ENCODE assay signal across 20 cellular contexts in genomic region chr12:131045705-131046460, GRCh38.
DNase-seq lines count a peak whose midpoint lies in the region; FAIRE-seq and TF ChIP-seq lines count a peak whose summit lies in the region.
"Had no signal": no experiment of that assay in that cellular context is flagged by ENCODE, and none has a peak within 500 bp of the region (broad histone marks: within the 10 kb centered on the region; RNA-seq: fewer than 3 reads in every experiment).

No MANE protein-coding gene starts in this region.

- no peak overlapping the region for H2BK5ac ChIP-seq in trophoblast cell (ENCODE audit: low read depth, low read length, poor library complexity)

- DNase-seq in HEK293T (ENCODE audit: extremely low spot score) = no peak
- DNase-seq in kidney = peak; percentile 30
- DNase-seq in trophoblast cell = no peak
- DNase-seq in DMS114 treated with DMSO at 0.1 percent for 48 hours (lab: John Stamatoyannopoulos, UW; ENCODE audit: unreplicated experiment) = no peak
- DNase-seq in NCI-H345 treated with DMSO at 0.1 percent for 48 hours (lab: John Stamatoyannopoulos, UW; ENCODE audit: unreplicated experiment) = no peak
- DNase-seq in midbrain (lab: John Stamatoyannopoulos, UW) = no peak
- DNase-seq in activated T-cell treated with anti-CD3 and anti-CD28 coated beads for 4 hours = no peak
- DNase-seq: CD8-positive, alpha-beta memory T cell; DMS53; GDM1; H9; KG1; NCI-H1694; NCI-H2081; NCI-H2171; NCI-H446; OCI-M1; SHP77 had no signal

- no peak overlapping the region for H2BK12ac ChIP-seq in trophoblast cell (ENCODE audit: low read length)

- no peak for TF ChIP-seq CTCF in kidney (IDR thresholded peaks at IDR 0.05; ENCODE audit: borderline replicate concordance, extremely low read depth, insufficient read depth)

- no peak overlapping the region for H2BK120ac ChIP-seq in trophoblast cell (ENCODE audit: insufficient read depth, low read length, poor library complexity)

- intact Hi-C loops in kidney (cut with DNase I) = no loop called here

- FAIRE-seq in kidney (lab: Jason Lieb, UNC) = no peak
- FAIRE-seq: RCC 7860 had no signal

- H3K79me1 ChIP-seq in trophoblast cell (ENCODE audit: low read length) = no peaks in the 10 kb centered on the region

- H4K8ac ChIP-seq in trophoblast cell (ENCODE audit: low read depth, low read length) = no peak overlapping the region

- no peak overlapping the region for H3K23ac ChIP-seq in trophoblast cell (ENCODE audit: low read length)

- no peaks in the 10 kb centered on the region for H3K4me1 ChIP-seq in kidney (ENCODE audit: control insufficient read depth in 1 of 2, insufficient read depth in 1 of 2, low read depth in 1 of 2, low read length in 2 of 2)
- H3K4me1 ChIP-seq in trophoblast cell (ENCODE audit: control insufficient read depth in 1 of 2, insufficient read depth in 2 of 2, low read length in 2 of 2) = no peaks in the 10 kb centered on the region

- H3K79me2 ChIP-seq in trophoblast cell (ENCODE audit: control insufficient read depth, insufficient read depth, low read length, poor library complexity) = no peaks in the 10 kb centered on the region

- H3K27ac ChIP-seq in kidney (ENCODE audit: low read depth in 2 of 2, low read length in 2 of 2) (no peak overlapping the region), trophoblast cell (ENCODE audit: low read depth, low read length) (no peak overlapping the region)

- no peaks in the 10 kb centered on the region for H3K27me3 ChIP-seq in trophoblast cell (ENCODE audit: insufficient read depth, low read length)

- H3K18ac ChIP-seq in trophoblast cell (ENCODE audit: low read length) = no peak overlapping the region

- no peak overlapping the region for H3K14ac ChIP-seq in trophoblast cell (ENCODE audit: low read length)

- H4K12ac ChIP-seq in trophoblast cell (ENCODE audit: low read depth, low read length) = no peak overlapping the region

- H3K36me3 ChIP-seq in kidney (ENCODE audit: control insufficient read depth in 1 of 2, insufficient read depth in 2 of 2, low read length in 2 of 2) (no peaks in the 10 kb centered on the region), trophoblast cell (ENCODE audit: control insufficient read depth in 1 of 2, insufficient read depth in 2 of 2, low read length in 2 of 2) (no peaks in the 10 kb centered on the region)
- H3K36me3 ChIP-seq: BLaER1 treated with 17β-estradiol and CSF1 and Interleukin-3, amounts not matched to agents 10 nM and 100 nM had no signal

- POLR2A ChIA-PET in HEK293T (lab: Yijun Ruan, JAX) = no interaction called here

- H4K91ac ChIP-seq in trophoblast cell (ENCODE audit: low read depth, low read length) = no peak overlapping the region

- H3K4ac ChIP-seq in trophoblast cell (ENCODE audit: low read depth, low read length) = no peak overlapping the region

- H3K9me3 ChIP-seq in kidney (ENCODE audit: control insufficient read depth in 1 of 2, low read length in 2 of 2) (no peaks in the 10 kb centered on the region), trophoblast cell (ENCODE audit: insufficient read depth, low read depth, low read length) (no peaks in the 10 kb centered on the region)

- no peak overlapping the region for H3K9ac ChIP-seq in kidney (ENCODE audit: low read length in 2 of 2)
- no peak overlapping the region for H3K9ac ChIP-seq in trophoblast cell (ENCODE audit: low read length)

- no peak overlapping the region for H3K4me3 ChIP-seq in kidney (ENCODE audit: low read length in 2 of 2)
- peak overlapping the region; percentile 45 for H3K4me3 ChIP-seq in trophoblast cell (ENCODE audit: low read depth, low read length)

- no CpG with 5 or more reads among the region's 13 CpGs for WGBS in trophoblast cell (ENCODE audit: extremely low coverage, insufficient coverage, insufficient read length)

- no peak overlapping the region for H3K4me2 ChIP-seq in trophoblast cell (ENCODE audit: low read length)

- H2AK5ac ChIP-seq in trophoblast cell (ENCODE audit: low read length) = no peak overlapping the region

- H2AFZ ChIP-seq in trophoblast cell (ENCODE audit: insufficient read depth, low read length, poor library complexity) = no peak overlapping the region

- CTCF ChIA-PET in HEK293T (lab: Yijun Ruan, JAX) = no interaction called here

TF ChIP-seq in HEK293T, 16 proteins besides CTCF, POLR2A, EP300 and RAD21:
- no peak for TF ChIP-seq NFRKB (IDR thresholded peaks at IDR 0.05)
- 0 out of 2 replicates have a peak, but pooled peaks have one; percentile 11 for TF ChIP-seq PKNOX1 (IDR thresholded peaks at IDR 0.05)
